Comparison of ENCODE assay signal across 23 cellular contexts in the genomic region with DNA sequence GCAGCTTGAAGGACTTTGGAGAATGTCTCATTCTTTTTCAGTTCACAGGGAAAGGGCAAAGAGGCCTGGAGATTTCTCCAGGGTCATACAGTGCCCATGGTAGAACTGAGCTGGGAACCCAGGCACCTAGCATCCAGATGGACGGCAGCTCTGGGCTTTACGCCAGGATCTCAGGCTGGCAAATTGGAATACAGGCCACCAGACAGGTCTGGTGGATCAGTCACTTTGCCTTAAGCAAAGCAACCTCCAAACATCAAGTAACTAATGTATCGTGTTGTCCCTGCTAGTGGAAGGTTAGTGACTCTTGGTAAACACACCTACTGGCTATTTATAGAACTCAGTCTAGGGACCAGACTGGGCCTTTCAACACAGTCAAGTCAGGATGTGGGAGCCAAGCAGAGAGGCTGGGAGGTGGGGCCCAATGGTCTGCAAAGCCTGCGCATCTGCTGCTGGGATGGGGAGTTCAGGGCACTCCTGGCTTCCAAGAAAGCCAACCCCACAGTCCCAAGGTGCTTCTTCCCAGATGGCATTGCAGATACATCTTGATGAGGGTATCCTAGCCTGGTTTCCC. TPM values are rescaled to one million over a fixed set of nuclear protein-coding genes. Genes with fewer than 3 reads are reported as not detected.
DNase-seq lines count a peak whose midpoint lies in the region; TF ChIP-seq lines count a peak whose summit lies in the region.
"Had no signal": no experiment of that assay in that cellular context is flagged by ENCODE, and none has a peak within 500 bp of the region (broad histone marks: within the 10 kb centered on the region; RNA-seq: fewer than 3 reads in every experiment).

No MANE protein-coding gene starts in this region.

- H3K27ac ChIP-seq in C4-2B, result peak overlapping the region; percentile 68
- H3K27ac ChIP-seq: A549, gastroesophageal sphincter, hepatocyte, right lobe of liver, suprapubic skin, uterus had no signal

- peak; percentile 53 for DNase-seq in NCI-H510A treated with DMSO at 0.1 percent for 48 hours (lab: John Stamatoyannopoulos, UW)
- no peak for DNase-seq in NCI-H510A (lab: John Stamatoyannopoulos, UW)
- peak; percentile 5 to 46 for DNase-seq in NCI-H526 (lab: John Stamatoyannopoulos, UW)
- DNase-seq in islet precursor cell, result peak; percentile 45
- DNase-seq in stimulated activated CD4-positive, alpha-beta T cell treated with anti-CD3 and anti-CD28 coated beads, Interleukin-4, amount 100 ng/mL, for 4 hours, result no peak
- DNase-seq in ureter (ENCODE audit: low spot score), result no peak
- no peak for DNase-seq in OCI-M1 (lab: John Stamatoyannopoulos, UW)
- DNase-seq: activated CD4-positive, alpha-beta T cell treated with anti-CD3 and anti-CD28 coated beads for 36 hours; activated naive CD8-positive, alpha-beta T cell treated with anti-CD3 and anti-CD28 coated beads, Interleukin-2, amount 50 U/mL, for 24 hours; activated T-cell treated with anti-CD3 and anti-CD28 coated beads, Interleukin-2, amount 50 U/mL, for 1 hour; mesenchymal stem cell; MM.1S; NCI-H2029 treated with DMSO at 0.1 percent for 48 hours; NCI-H446 treated with DMSO at 0.1 percent for 48 hours; stimulated activated CD4-positive, alpha-beta T cell treated with anti-CD3 and anti-CD28 coated beads, Interleukin-12 subunit alpha, Interleukin-12 subunit beta, amount 100 ng/mL, for 4 hours; stimulated activated naive B cell treated with anti-CD40 and anti-IgM and Interleukin-4, amounts not matched to agents 10 μg/mL and 1 μg/mL and 100 μg/mL, for 72 hours; uterus had no signal

- TF ChIP-seq CTCF in C4-2B (conservative IDR thresholded peaks at IDR 0.05), result no peak

RNA-seq across cellular contexts. Expression of a gene that starts 30.2 kb away (rescaled TPM):
- total RNA-seq in ureter, result 1,915 TPM

Comparison
In these comparisons a context has a peak if more than half of its experiments do, and no peak if none do; other contexts are left out.
1. DNase-seq: peak in NCI-H510A treated with DMSO at 0.1 percent for 48 hours (single experiment), NCI-H526 (2 of 2) and islet precursor cell (single experiment); none in NCI-H510A (single experiment), stimulated activated CD4-positive, alpha-beta T cell treated with anti-CD3 and anti-CD28 coated beads, Interleukin-4, amount 100 ng/mL, for 4 hours (0 of 2), ureter (single experiment) and OCI-M1 (single experiment).